In the genomic region with DNA sequence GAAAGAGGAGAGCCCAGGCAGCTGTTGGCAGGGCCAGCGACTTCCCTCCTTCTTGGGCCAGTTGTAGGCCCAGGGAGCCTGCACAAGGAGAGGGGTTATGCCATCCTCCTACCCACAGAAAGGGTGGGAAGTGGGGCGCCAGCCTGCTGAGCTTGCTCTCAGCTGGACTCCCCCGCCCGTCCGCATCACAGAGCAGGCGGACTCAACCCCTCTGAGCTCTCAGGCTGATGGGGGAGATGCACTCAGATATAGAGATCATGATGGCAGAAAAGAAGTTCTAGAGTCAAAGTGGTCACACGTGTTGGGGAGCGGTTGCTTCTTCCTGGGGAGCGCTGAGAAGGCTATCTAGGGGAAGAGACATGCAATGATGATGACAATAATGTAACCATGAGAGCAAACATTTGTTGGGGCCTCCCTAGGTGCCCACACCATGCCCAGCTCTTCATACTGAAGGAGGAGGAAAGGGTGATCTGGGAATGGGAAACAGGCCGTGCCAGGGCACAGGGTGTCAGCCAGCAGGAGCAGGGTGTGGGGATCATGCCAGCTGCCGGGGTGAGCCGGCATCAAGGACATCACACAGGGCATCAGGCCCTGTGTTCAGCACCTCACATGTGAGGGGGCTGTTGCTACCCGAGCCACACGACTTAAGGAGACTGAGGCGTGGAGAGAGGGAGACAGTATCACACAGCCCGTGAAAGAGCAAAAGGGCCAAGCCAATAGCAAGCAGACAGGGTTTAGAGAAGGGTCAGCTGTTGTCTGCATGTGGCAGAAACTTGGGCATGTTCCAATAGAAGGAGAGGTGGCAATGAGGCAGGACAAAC, we compare ENCODE assay signal across 14 cellular contexts. TPM values are rescaled to one million over a fixed set of nuclear protein-coding genes. Genes with fewer than 3 reads are reported as not detected.
A peak's percentile ranks its signal among the peaks of the same experiment; 100 is the strongest.
DNase-seq lines count a peak whose midpoint lies in the region; ATAC-seq and TF ChIP-seq lines count a peak whose summit lies in the region.
"Had no signal": no experiment of that assay in that cellular context is flagged by ENCODE, and none has a peak within 500 bp of the region (broad histone marks: within the 10 kb centered on the region; RNA-seq: fewer than 3 reads in every experiment).

No MANE protein-coding gene starts in this region.

- no peak for DNase-seq in CD4-positive, CD25-positive, alpha-beta regulatory T cell
- no peak for DNase-seq in colonic mucosa
- no peak for DNase-seq in neuronal stem cell (ENCODE audit: low spot score)
- no peak for DNase-seq in D341Med (ENCODE audit: low spot score)
- DNase-seq in natural killer cell = no peak
- DNase-seq in NCI-H510A treated with DMSO at 0.1 percent for 48 hours (lab: John Stamatoyannopoulos, UW) = no peak
- DNase-seq: activated effector memory CD4-positive, alpha-beta T cell treated with Interleukin-2 at 50 U/mL for 16 hours; DND-41; NCI-H1694 treated with DMSO at 0.1 percent for 48 hours; NCI-H524; thyroid gland had no signal

- CTCF ChIA-PET in HEK293 (lab: Yijun Ruan, JAX) = interaction anchor here (5.0 kb wide), 1 partner anchor 9 kb away, joined by 36 read pairs; a partner anchor contains a TSS

- H3K4me3 ChIP-seq in CD4-positive, CD25-positive, alpha-beta regulatory T cell (ENCODE audit: low read depth, low read length) = no peak overlapping the region
- H3K4me3 ChIP-seq in HEK293 (ENCODE audit: low read depth, low read length) = no peak overlapping the region
- H3K4me3 ChIP-seq in colonic mucosa = no peak overlapping the region
- H3K4me3 ChIP-seq in neuronal stem cell (ENCODE audit: low read length in 2 of 2) = no peak overlapping the region
- H3K4me3 ChIP-seq: thyroid gland had no signal

- no peak for TF ChIP-seq CTCF in HEK293 (tag by site-specific recombination; IDR thresholded peaks at IDR 0.05)
- TF ChIP-seq CTCF in colonic mucosa (IDR thresholded peaks at IDR 0.05) = no peak
- TF ChIP-seq CTCF in natural killer cell (IDR thresholded peaks at IDR 0.05) = no peak

- H3K9ac ChIP-seq in colonic mucosa (ENCODE audit: low read depth in 2 of 2, low read length in 2 of 2) (peak overlapping the region; percentile 5 to 12), neuronal stem cell (ENCODE audit: low read depth, low read length, poor library complexity) (peak overlapping the region; percentile 60)
- H3K9ac ChIP-seq: parathyroid adenoma had no signal

- no peak overlapping the region for H2BK5ac ChIP-seq in neuronal stem cell (ENCODE audit: low read length)

- no peaks in the 10 kb centered on the region for H3K9me3 ChIP-seq in CD4-positive, CD25-positive, alpha-beta regulatory T cell (ENCODE audit: control insufficient read depth in 2 of 2, low read length in 2 of 2)
- no peaks in the 10 kb centered on the region for H3K9me3 ChIP-seq in HEK293 (ENCODE audit: control insufficient read depth, insufficient read depth, low read depth, low read length)
- no peaks in the 10 kb centered on the region for H3K9me3 ChIP-seq in colonic mucosa
- no peaks in the 10 kb centered on the region for H3K9me3 ChIP-seq in neuronal stem cell (replicated peaks in 1 of 2; ENCODE audit: control insufficient read depth in 2 of 2, insufficient read depth in 1 of 2, low read depth in 1 of 2, low read length in 2 of 2)
- H3K9me3 ChIP-seq: thyroid gland had no signal

- H3K4me1 Mint-ChIP-seq in CD4-positive, CD25-positive, alpha-beta regulatory T cell = peaks cover 0 to 24% (median 13%) of the 10 kb centered on the region in 4 donors
- no peaks in the 10 kb centered on the region for H3K4me1 Mint-ChIP-seq in natural killer cell

- H3K27ac ChIP-seq in CD4-positive, CD25-positive, alpha-beta regulatory T cell (ENCODE audit: insufficient read depth, low read length, poor library complexity, severe bottlenecking) = no peak overlapping the region
- H3K27ac ChIP-seq in HEK293 (ENCODE audit: extremely low read depth, low read depth, low read length) (no peak overlapping the region), colonic mucosa (no peak overlapping the region), neuronal stem cell (replicated peaks; ENCODE audit: low read length) (no peak overlapping the region)
- H3K27ac ChIP-seq: C4-2B, parathyroid adenoma, thyroid gland had no signal

- H4K8ac ChIP-seq in neuronal stem cell (ENCODE audit: low read depth, low read length) = no peak overlapping the region

- H2BK15ac ChIP-seq in neuronal stem cell (ENCODE audit: low read length) = no peak overlapping the region

- peaks cover 2% of the 10 kb centered on the region for H3K79me1 ChIP-seq in neuronal stem cell (ENCODE audit: low read depth, low read length)

- no peak overlapping the region for H3K4me3 Mint-ChIP-seq in CD4-positive, CD25-positive, alpha-beta regulatory T cell
- no peak overlapping the region for H3K4me3 Mint-ChIP-seq in natural killer cell

- H3K14ac ChIP-seq in neuronal stem cell (ENCODE audit: low read length) = peak overlapping the region; percentile 94

- peak overlapping the region; percentile 56 for H4K91ac ChIP-seq in neuronal stem cell (ENCODE audit: low read depth, low read length, poor library complexity)

- peak overlapping the region; percentile 23 for H3K4ac ChIP-seq in neuronal stem cell (ENCODE audit: low read length)

- H3K27ac Mint-ChIP-seq in CD4-positive, CD25-positive, alpha-beta regulatory T cell = peak overlapping the region in 2 of 3 donors; percentile 29 to 56
- peak overlapping the region in 1 of 2 donors; percentile 47 for H3K27ac Mint-ChIP-seq in natural killer cell

- whole genome bisulfite sequencing in neuronal stem cell (ENCODE audit: extremely low coverage in 2 of 2, insufficient read length in 2 of 2, insufficient replicate concordance in 1 of 2), 2 donors = no CpG with 5 or more reads among the region's 16 CpGs

- H3K4me1 ChIP-seq in CD4-positive, CD25-positive, alpha-beta regulatory T cell (ENCODE audit: control insufficient read depth, insufficient read depth, low read length, poor library complexity, severe bottlenecking) = no peaks in the 10 kb centered on the region
- H3K4me1 ChIP-seq in HEK293 (ENCODE audit: control insufficient read depth, insufficient read depth, low read length) (no peaks in the 10 kb centered on the region), colonic mucosa (no peaks in the 10 kb centered on the region), neuronal stem cell (ENCODE audit: control insufficient read depth in 2 of 2, insufficient read depth in 1 of 2, low read depth in 1 of 2, low read length in 2 of 2) (no peaks in the 10 kb centered on the region)
- H3K4me1 ChIP-seq: parathyroid adenoma, thyroid gland had no signal

- H3K9me3 Mint-ChIP-seq in CD4-positive, CD25-positive, alpha-beta regulatory T cell = peaks cover 0 to 3% (median 0%) of the 10 kb centered on the region in 7 donors
- no peaks in the 10 kb centered on the region for H3K9me3 Mint-ChIP-seq in natural killer cell

- intact Hi-C loops in colonic mucosa (cut with DNase I) (no loop called here), natural killer cell (cut with micrococcal nuclease) (no loop called here)

- no peak overlapping the region for H3K4me2 ChIP-seq in neuronal stem cell (ENCODE audit: insufficient read depth, low read length, poor library complexity, severe bottlenecking)

- H3K27me3 Mint-ChIP-seq in CD4-positive, CD25-positive, alpha-beta regulatory T cell = no peaks in the 10 kb centered on the region
- H3K27me3 Mint-ChIP-seq in natural killer cell (ENCODE audit: low read depth in 2 of 2) = no peaks in the 10 kb centered on the region

- H2BK120ac ChIP-seq in neuronal stem cell (ENCODE audit: low read depth, low read length) = no peak overlapping the region

- peak overlapping the region; percentile 65 for H3K23ac ChIP-seq in neuronal stem cell (ENCODE audit: low read depth, low read length, poor library complexity)

- H3K27me3 ChIP-seq in CD4-positive, CD25-positive, alpha-beta regulatory T cell (ENCODE audit: control insufficient read depth, insufficient read depth, low read length) = no peaks in the 10 kb centered on the region
- H3K27me3 ChIP-seq in colonic mucosa (no peaks in the 10 kb centered on the region), neuronal stem cell (ENCODE audit: control insufficient read depth in 3 of 3, insufficient read depth in 3 of 3, low read depth in 1 of 3, low read length in 3 of 3) (no peaks in the 10 kb centered on the region)
- H3K27me3 ChIP-seq: thyroid gland had no signal

- H3K36me3 ChIP-seq in CD4-positive, CD25-positive, alpha-beta regulatory T cell (ENCODE audit: control insufficient read depth, insufficient read depth, low read length) = no peaks in the 10 kb centered on the region
- H3K36me3 ChIP-seq in HEK293 (ENCODE audit: control insufficient read depth in 2 of 2, insufficient read depth in 1 of 2, low read length in 2 of 2) (no peaks in the 10 kb centered on the region), colonic mucosa (no peaks in the 10 kb centered on the region), neuronal stem cell (replicated peaks in 1 of 2; ENCODE audit: control insufficient read depth in 2 of 2, insufficient read depth in 2 of 2, low read length in 2 of 2) (no peaks in the 10 kb centered on the region)
- H3K36me3 ChIP-seq: thyroid gland had no signal

- no peak overlapping the region for H2BK12ac ChIP-seq in neuronal stem cell (ENCODE audit: low read length)

- no peak overlapping the region for H2AFZ ChIP-seq in neuronal stem cell (ENCODE audit: low read length)
- H2AFZ ChIP-seq: parathyroid adenoma had no signal

- peaks cover 9% of the 10 kb centered on the region for H3K36me3 Mint-ChIP-seq in CD4-positive, CD25-positive, alpha-beta regulatory T cell
- no peaks in the 10 kb centered on the region for H3K36me3 Mint-ChIP-seq in natural killer cell

- POLR2A ChIA-PET in HEK293 (lab: Yijun Ruan, JAX) = no interaction called here

- no peak overlapping the region for H2AK5ac ChIP-seq in neuronal stem cell (ENCODE audit: low read depth, low read length)

- ATAC-seq in CD4-positive, CD25-positive, alpha-beta regulatory T cell (ENCODE audit: low read depth in 2 of 2) = no peak
- no peak for ATAC-seq in natural killer cell

- peak overlapping the region; percentile 48 for H3K18ac ChIP-seq in neuronal stem cell (ENCODE audit: low read length)

RNA-seq across cellular contexts. Expression of a gene that starts 7.7 kb away (rescaled TPM):
- 14.5 TPM for total RNA-seq in CD4-positive, CD25-positive, alpha-beta regulatory T cell
- polyA plus RNA-seq in CD4-positive, CD25-positive, alpha-beta regulatory T cell = 1 to 10 TPM; 1.9 to 7.0 (median 4.1) TPM
- total RNA-seq in colonic mucosa (1 to 10 TPM; 5.7 to 7.0 TPM), natural killer cell (1 to 10 TPM; 2.9 to 5.8 (median 2.9) TPM)
- polyA plus RNA-seq in neuronal stem cell (2013, experiment 1 of 2) = 4.1 TPM
- polyA plus RNA-seq in neuronal stem cell (2013, experiment 2 of 2) = 4.0 TPM

RNA-seq across cellular contexts. Expression of a gene that starts 24.4 kb away (rescaled TPM):
- total RNA-seq in CD4-positive, CD25-positive, alpha-beta regulatory T cell = 15.5 TPM
- 10 to 100 TPM; 11.4 to 20.2 (median 12.8) TPM for polyA plus RNA-seq in CD4-positive, CD25-positive, alpha-beta regulatory T cell
- total RNA-seq in colonic mucosa (10 to 100 TPM; 15.2 to 17.1 TPM), natural killer cell (10 to 100 TPM; 10.2 to 12.8 (median 10.5) TPM)
- 4.9 TPM for polyA plus RNA-seq in neuronal stem cell (2013, experiment 1 of 2)
- polyA plus RNA-seq in neuronal stem cell (2013, experiment 2 of 2) = 4.9 TPM

RNA-seq across cellular contexts. Expression of a gene that starts 36.3 kb away (rescaled TPM):
- total RNA-seq in CD4-positive, CD25-positive, alpha-beta regulatory T cell = 0.30 TPM
- polyA plus RNA-seq in CD4-positive, CD25-positive, alpha-beta regulatory T cell = 1 to 10 TPM in 2 of 4 donors, under 1 TPM in 2; 0.23 to 1.7 (median 0.99) TPM
- total RNA-seq in colonic mucosa = 10 to 100 TPM in 1 of 2 donors, 1 to 10 TPM in 1; 9.3 to 27.0 TPM
- 22.2 TPM for polyA plus RNA-seq in neuronal stem cell (2013, experiment 1 of 2)
- polyA plus RNA-seq in neuronal stem cell (2013, experiment 2 of 2) = 21.8 TPM
- 1 to 10 TPM in 1 of 3 donors, under 1 TPM in 2; 0.42 to 1.2 (median 0.95) TPM for total RNA-seq in natural killer cell

RNA-seq across cellular contexts. Expression of a gene that starts 51.4 kb away (rescaled TPM):
- 9.9 TPM for total RNA-seq in CD4-positive, CD25-positive, alpha-beta regulatory T cell
- 1 to 10 TPM in 2 of 4 donors, under 1 TPM in 2; 0.86 to 1.9 (median 1.3) TPM for polyA plus RNA-seq in CD4-positive, CD25-positive, alpha-beta regulatory T cell
- total RNA-seq in colonic mucosa (1 to 10 TPM; 3.2 to 4.3 TPM), natural killer cell (1 to 10 TPM in 1 of 3 donors, under 1 TPM in 2; 0.65 to 1.2 (median 0.79) TPM)
- polyA plus RNA-seq in neuronal stem cell (2013, experiment 1 of 2) = 2.3 TPM
- 2.1 TPM for polyA plus RNA-seq in neuronal stem cell (2013, experiment 2 of 2)

RNA-seq across cellular contexts. Expression of a gene that starts 51.6 kb away (rescaled TPM):
- total RNA-seq in CD4-positive, CD25-positive, alpha-beta regulatory T cell = 38.2 TPM
- polyA plus RNA-seq in CD4-positive, CD25-positive, alpha-beta regulatory T cell = 10 to 100 TPM; 35.2 to 47.9 (median 36.1) TPM
- total RNA-seq in colonic mucosa (10 to 100 TPM; 44.2 to 98.3 TPM), natural killer cell (10 to 100 TPM; 30.9 to 39.7 (median 34.9) TPM)
- 42.0 TPM for polyA plus RNA-seq in neuronal stem cell (2013, experiment 1 of 2)
- polyA plus RNA-seq in neuronal stem cell (2013, experiment 2 of 2) = 42.4 TPM
